Comparison of ENCODE assay signal across 8 cellular contexts in genomic region chr10:102451105-102451969, GRCh38. TPM values are rescaled to one million over a fixed set of nuclear protein-coding genes. Genes with fewer than 3 reads are reported as not detected.
DNase-seq lines count a peak whose midpoint lies in the region; ATAC-seq and TF ChIP-seq lines count a peak whose summit lies in the region.

TSS of gene C10orf95 (minus strand) at chr10:102451543. CDS start at chr10:102451093, 450 bp downstream.

- H3K4me2 ChIP-seq in DOHH2 (ENCODE audit: low read length): peak within 1 kb of the TSS; percentile 92

- no peak for TF ChIP-seq CTCF in DOHH2 (IDR thresholded peaks at IDR 0.05; ENCODE audit: low read depth, low read length, poor library complexity, severe bottlenecking)

- DNase-seq in NCI-H69 (lab: John Stamatoyannopoulos, UW) (peak; percentile 45), naive B cell (no peak), SHP77 (lab: John Stamatoyannopoulos, UW) (no peak), activated gamma-delta T cell (lab: John Stamatoyannopoulos, UW) (no peak)
- no peak for DNase-seq in stimulated activated CD4-positive, alpha-beta T cell treated with anti-CD3 and anti-CD28 coated beads, Interleukin-2, amount 100 ng/mL, for 48 hours

- H3K4me3 ChIP-seq in DOHH2 (ENCODE audit: low read length): peak within 1 kb of the TSS; percentile 93

- peak within 1 kb of the TSS; percentile 54 to 94 (median 88) for H3K27ac Mint-ChIP-seq in naive B cell

- H3K79me2 ChIP-seq in DOHH2 (ENCODE audit: control insufficient read depth, low read length): peaks cover 32% of the 10 kb centered on the region

- no peaks in the 10 kb centered on the region for H3K9me3 Mint-ChIP-seq in naive B cell

- H3K4me1 ChIP-seq in DOHH2 (ENCODE audit: control insufficient read depth, low read length): peaks cover 24% of the 10 kb centered on the region

- ATAC-seq in naive B cell (ENCODE audit: low read depth in 2 of 2) (no peak), GM19324 (IDR thresholded peaks at IDR 0.05; ENCODE audit: low FRiP score, unreplicated experiment) (no peak)

- no peaks in the 10 kb centered on the region for H3K9me2 ChIP-seq in DOHH2 (replicated peaks; ENCODE audit: control insufficient read depth, low read length)

- peaks cover 3% of the 10 kb centered on the region; the same call in 1 of the 2 replicates for H4K20me1 ChIP-seq in DOHH2 (ENCODE audit: control insufficient read depth, insufficient read depth, low read depth, low read length)

- H3F3A ChIP-seq in DOHH2 (ENCODE audit: control insufficient read depth, insufficient read depth): peaks cover 12% of the 10 kb centered on the region

- H3K27ac ChIP-seq in DOHH2 (ENCODE audit: low read depth, low read length) (peak within 1 kb of the TSS; percentile 86), cingulate gyrus (ENCODE audit: low read depth, low read length) (peak within 1 kb of the TSS; percentile 85)

- H3K4me3 Mint-ChIP-seq in naive B cell: peak within 1 kb of the TSS; percentile 84 to 96 (median 92)

- H3K36me3 Mint-ChIP-seq in naive B cell: no peaks in the 10 kb centered on the region

- no peaks in the 10 kb centered on the region for H3K27me3 Mint-ChIP-seq in naive B cell

- peaks cover 42% of the 10 kb centered on the region for H3K36me3 ChIP-seq in DOHH2 (ENCODE audit: control insufficient read depth, low read length)

- H3K27me3 ChIP-seq in DOHH2 (ENCODE audit: control insufficient read depth, low read length): no peaks in the 10 kb centered on the region

- H3K4me1 Mint-ChIP-seq in naive B cell: peaks cover 20 to 26% (median 22%) of the 10 kb centered on the region in 3 donors

- H3K9me3 ChIP-seq in DOHH2 (ENCODE audit: control insufficient read depth, insufficient read depth, low read length): no peaks in the 10 kb centered on the region

RNA-seq across cellular contexts. Expression of gene C10orf95, which starts in this region (rescaled TPM):
- 1 to 10 TPM in 3 of 6 donors, under 1 TPM in 3; 0.29 to 1.9 (median 0.99) TPM for polyA plus RNA-seq in naive B cell (ENCODE audit: low read depth in 6 of 6)
